In genomic region chr12:47207829-47208248, GRCh38 we compare ENCODE assay signal across 1 cellular context.
TF ChIP-seq lines count a peak whose summit lies in the region.

No MANE protein-coding gene starts in this region.

TF ChIP-seq in GM23338, 12 proteins besides CTCF, POLR2A, EP300 and RAD21 (continued from another document):
- TF ChIP-seq ZNF462 (CRISPR knock-in tag; IDR thresholded peaks at IDR 0.05) (no peak), JUNB (IDR thresholded peaks at IDR 0.05; ENCODE audit: unreplicated experiment) (no peak), ZNF331 (CRISPR knock-in tag; IDR thresholded peaks at IDR 0.05; ENCODE audit: low read depth) (no peak), NANOG (IDR thresholded peaks at IDR 0.05; ENCODE audit: borderline replicate concordance) (no peak), EZH2 (IDR thresholded peaks at IDR 0.05; ENCODE audit: low read depth, unreplicated experiment) (no peak)
